27 cellular contexts compared by ENCODE assay signal in the genomic region with DNA sequence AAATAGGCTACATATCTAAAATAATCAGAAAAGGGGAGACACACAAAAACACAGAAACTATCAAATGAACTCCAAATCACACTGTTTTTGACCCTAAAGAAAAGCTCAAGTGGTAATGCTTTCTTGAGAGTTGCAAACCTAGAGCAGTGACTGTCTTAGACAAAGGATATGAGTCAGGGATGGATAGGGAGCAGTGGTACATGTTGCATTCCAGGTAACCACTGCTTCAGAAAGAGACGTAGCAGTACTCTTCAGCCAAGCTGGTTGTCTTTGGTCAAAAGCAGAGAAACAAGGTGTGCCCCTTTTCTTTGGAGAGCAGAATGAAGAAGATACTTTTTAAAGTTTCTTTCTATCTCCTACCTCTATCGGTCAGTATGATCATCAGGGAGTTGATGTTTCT.
DNase-seq lines count a peak whose midpoint lies in the region; ATAC-seq and TF ChIP-seq lines count a peak whose summit lies in the region.
"Had no signal": no experiment of that assay in that cellular context is flagged by ENCODE, and none has a peak within 500 bp of the region (broad histone marks: within the 10 kb centered on the region; RNA-seq: fewer than 3 reads in every experiment).

No MANE protein-coding gene starts in this region.

- CTCF ChIA-PET in OCI-LY7 (lab: Charles Lee; ENCODE audit: unreplicated experiment), result no interaction called here

- no TSS peak for BruUV-seq in OCI-LY7 (replicated peaks; lab: Mats Ljungman, UMichigan)

- no peaks in the 10 kb centered on the region for H3K9me2 ChIP-seq in OCI-LY7 (ENCODE audit: insufficient read depth, low read length)

- H3K4me3 ChIP-seq in RWPE2 (ENCODE audit: severe bottlenecking), result no peak overlapping the region
- H3K4me3 ChIP-seq in OCI-LY7 (ENCODE audit: low read depth, low read length, poor library complexity, severe bottlenecking), result no peak overlapping the region
- H3K4me3 ChIP-seq: GM12878, Peyer's patch, SJCRH30 had no signal

- H3K9me3 ChIP-seq in RWPE2 (ENCODE audit: severe bottlenecking), result no peaks in the 10 kb centered on the region
- H3K9me3 ChIP-seq in OCI-LY7 (ENCODE audit: low read length), result no peaks in the 10 kb centered on the region
- H3K9me3 ChIP-seq: Peyer's patch, SJCRH30 had no signal

- no peaks in the 10 kb centered on the region for H3K79me2 ChIP-seq in OCI-LY7 (ENCODE audit: insufficient read depth, low read depth, low read length)

- POLR2A ChIA-PET in OCI-LY7 (lab: Charles Lee), result no interaction called here

- DNase-seq in HT1080 (ENCODE audit: low read depth) (peak; percentile 71), RWPE2 (ENCODE audit: low spot score) (no peak), islet precursor cell (peak; percentile 66), OCI-LY7 (ENCODE audit: low spot score) (no peak), NCI-H748 (lab: John Stamatoyannopoulos, UW; ENCODE audit: unreplicated experiment) (no peak)
- DNase-seq in stimulated activated CD4-positive, alpha-beta T cell treated with anti-CD3 and anti-CD28 coated beads, Interleukin-4, amount 100 ng/mL, for 1 hour, result no peak
- DNase-seq: CD8-positive, alpha-beta T cell; DMS 273 treated with DMSO at 0.1 percent for 48 hours; DMS79; EL; GDM1; KBM-7; NCI-H1048; NCI-H1417; NCI-H1694; NCI-H2029 treated with DMSO at 0.1 percent for 48 hours; NCI-H446 treated with DMSO at 0.1 percent for 48 hours; NCI-H526; Peyer's patch; SJCRH30 had no signal

- H3K27ac ChIP-seq in RWPE2 (ENCODE audit: poor library complexity, severe bottlenecking) (no peak overlapping the region), OCI-LY7 (ENCODE audit: low read depth, low read length, poor library complexity, severe bottlenecking) (no peak overlapping the region)
- H3K27ac ChIP-seq: C4-2B, HL-60, Peyer's patch, SJCRH30 had no signal

- no peak overlapping the region for H2AFZ ChIP-seq in OCI-LY7 (ENCODE audit: low read length)

- no peak overlapping the region for H3K4me2 ChIP-seq in OCI-LY7 (ENCODE audit: low read length)

- H3K4me1 ChIP-seq in RWPE2 (ENCODE audit: insufficient read depth, poor library complexity, severe bottlenecking) (peaks cover 3% of the 10 kb centered on the region), OCI-LY7 (ENCODE audit: insufficient read depth, low read length, poor library complexity, severe bottlenecking) (no peaks in the 10 kb centered on the region)
- H3K4me1 ChIP-seq: Peyer's patch, SJCRH30 had no signal

- intact Hi-C loops in OCI-LY7 (cut with micrococcal nuclease; ENCODE audit: unreplicated experiment), result no loop called here

- TF ChIP-seq CTCF in RWPE2 (IDR thresholded peaks at IDR 0.05; ENCODE audit: poor library complexity, severe bottlenecking) (no peak), OCI-LY7 (conservative IDR thresholded peaks at IDR 0.05; ENCODE audit: low read length) (no peak)

- ATAC-seq in RWPE2 (ENCODE audit: low read depth) (peak; percentile 90), GM21515 (IDR thresholded peaks at IDR 0.05; ENCODE audit: unreplicated experiment) (no peak)
- ATAC-seq: CD8-positive, alpha-beta T cell; GM12878; HCT116; Right ventricle myocardium inferior; SK-N-SH treated with all-trans-retinoic acid at 6 μM for 48 hours had no signal

- no peaks in the 10 kb centered on the region for H4K20me1 ChIP-seq in OCI-LY7 (ENCODE audit: insufficient read depth, low read length)

- peaks cover 10% of the 10 kb centered on the region for H3K27me3 ChIP-seq in RWPE2 (ENCODE audit: insufficient read depth, poor library complexity, severe bottlenecking)
- H3K27me3 ChIP-seq: Peyer's patch, SJCRH30 had no signal

- no peaks in the 10 kb centered on the region for H3K36me3 ChIP-seq in RWPE2 (ENCODE audit: low read depth)
- no peaks in the 10 kb centered on the region for H3K36me3 ChIP-seq in OCI-LY7 (ENCODE audit: insufficient read depth, low read length)
- H3K36me3 ChIP-seq: Peyer's patch, SJCRH30 had no signal

Comparison
In these comparisons a context has a peak if more than half of its experiments do, and no peak if none do; other contexts are left out.
1. DNase-seq: peak in HT1080 (single experiment) and islet precursor cell (single experiment); none in RWPE2 (single experiment), OCI-LY7 (single experiment), stimulated activated CD4-positive, alpha-beta T cell treated with anti-CD3 and anti-CD28 coated beads, Interleukin-4, amount 100 ng/mL, for 1 hour (single experiment) and NCI-H748 (single experiment).